In genomic region chr3:46695962-46696922, GRCh38 we compare ENCODE assay signal across 9 cellular contexts. TPM values are rescaled to one million over a fixed set of nuclear protein-coding genes. Genes with fewer than 3 reads are reported as not detected.
DNase-seq lines count a peak whose midpoint lies in the region; ATAC-seq and TF ChIP-seq lines count a peak whose summit lies in the region.
"Had no signal": no experiment of that assay in that cellular context is flagged by ENCODE, and none has a peak within 500 bp of the region (broad histone marks: within the 10 kb centered on the region; RNA-seq: fewer than 3 reads in every experiment).

No MANE protein-coding gene starts in this region.

- H3K18ac ChIP-seq in mesendoderm (ENCODE audit: low read length): no peak overlapping the region

- peaks cover 3% of the 10 kb centered on the region for H3K4me1 ChIP-seq in mesendoderm (ENCODE audit: control insufficient read depth, low read depth, low read length)

- no peak overlapping the region for H3K27ac ChIP-seq in mesendoderm (ENCODE audit: low read depth, low read length)

- no peak for ATAC-seq in activated CD8-positive, alpha-beta T cell treated with anti-CD3 and anti-CD28 coated beads for 36 hours

- no peak overlapping the region for H3K4me3 ChIP-seq in fibroblast of the aortic adventitia (ENCODE audit: low read depth, low read length)
- H3K4me3 ChIP-seq in mesendoderm (ENCODE audit: low read length): no peak overlapping the region

- no peak overlapping the region for H2BK15ac ChIP-seq in mesendoderm (replicated peaks; ENCODE audit: low read depth)

- H2BK5ac ChIP-seq in mesendoderm (ENCODE audit: low read length): no peak overlapping the region

- no peak overlapping the region for H3K9ac ChIP-seq in mesendoderm (ENCODE audit: low read length)

- POLR2A ChIA-PET in activated CD8-positive, alpha-beta T cell treated with anti-CD3 and anti-CD28 coated beads for 36 hours (lab: Charles Lee): interaction anchor here (0.6 to 1.9 kb wide), 3 partner anchors 149 to 213 kb away, joined by 3 to 5 read pairs (median 3); no protein-coding TSS in a partner anchor

- H3K4ac ChIP-seq in mesendoderm (ENCODE audit: low read depth, low read length): no peak overlapping the region

- H3K79me1 ChIP-seq in mesendoderm (ENCODE audit: low read length): no peaks in the 10 kb centered on the region

- H4K5ac ChIP-seq in mesendoderm (ENCODE audit: low read length): no peak overlapping the region

- no peaks in the 10 kb centered on the region for H3K27me3 Mint-ChIP-seq in activated CD8-positive, alpha-beta T cell treated with anti-CD3 and anti-CD28 coated beads for 36 hours

- H3K4me3 Mint-ChIP-seq in activated CD8-positive, alpha-beta T cell treated with anti-CD3 and anti-CD28 coated beads for 36 hours: no peak overlapping the region

- H3K79me2 ChIP-seq in mesendoderm (ENCODE audit: control insufficient read depth, insufficient read depth, low read length): no peaks in the 10 kb centered on the region

- no CpG with 5 or more reads among the region's 4 CpGs for WGBS in mesendoderm (ENCODE audit: extremely low coverage, insufficient coverage, low lambda C conversion rate)

- TF ChIP-seq CTCF in activated CD8-positive, alpha-beta T cell treated with anti-CD3 and anti-CD28 coated beads for 36 hours (IDR thresholded peaks at IDR 0.05): no peak
- peak; percentile 1 for TF ChIP-seq CTCF in fibroblast of the aortic adventitia (IDR thresholded peaks at IDR 0.05; ENCODE audit: insufficient read depth, low read length)
- no peak for TF ChIP-seq CTCF in GM20000 (IDR thresholded peaks at IDR 0.05; ENCODE audit: extremely low read depth, missing control alignments)

- no peaks in the 10 kb centered on the region for H3K36me3 Mint-ChIP-seq in activated CD8-positive, alpha-beta T cell treated with anti-CD3 and anti-CD28 coated beads for 36 hours (ENCODE audit: low read depth)

- H3K27ac Mint-ChIP-seq in activated CD8-positive, alpha-beta T cell treated with anti-CD3 and anti-CD28 coated beads for 36 hours: peak overlapping the region; percentile 84

- H4K8ac ChIP-seq in mesendoderm (ENCODE audit: low read depth, low read length): no peak overlapping the region

- H2BK120ac ChIP-seq in mesendoderm (ENCODE audit: low read depth, low read length): no peak overlapping the region

- CTCF ChIA-PET in activated CD8-positive, alpha-beta T cell treated with anti-CD3 and anti-CD28 coated beads for 36 hours (lab: Charles Lee): interaction anchor here (0.9 to 2.2 kb wide), 7 partner anchors 10 to 224 kb away, joined by 3 to 8 read pairs (median 3); no protein-coding TSS in a partner anchor

- intact Hi-C loops in activated CD8-positive, alpha-beta T cell treated with anti-CD3 and anti-CD28 coated beads for 36 hours (cut with micrococcal nuclease): no loop called here

- H3K23ac ChIP-seq in mesendoderm (ENCODE audit: low read length): no peak overlapping the region

- no peaks in the 10 kb centered on the region for H3K9me3 Mint-ChIP-seq in activated CD8-positive, alpha-beta T cell treated with anti-CD3 and anti-CD28 coated beads for 36 hours

- no peak overlapping the region for H2AK5ac ChIP-seq in mesendoderm (ENCODE audit: low read length)

- no peak overlapping the region for H3K56ac ChIP-seq in mesendoderm (ENCODE audit: low read length)

- H3K4me1 Mint-ChIP-seq in activated CD8-positive, alpha-beta T cell treated with anti-CD3 and anti-CD28 coated beads for 36 hours (ENCODE audit: low read depth): peaks cover 31% of the 10 kb centered on the region

- DNase-seq in EH (ENCODE audit: low read depth) (peak; percentile 84), fibroblast of the aortic adventitia (ENCODE audit: low read depth) (peak; percentile 24), pons (ENCODE audit: low spot score) (peak; percentile 5), medulla oblongata (ENCODE audit: extremely low spot score) (no peak), NCI-H446 treated with DMSO at 0.1 percent for 48 hours (lab: John Stamatoyannopoulos, UW) (no peak), GM20000 (ENCODE audit: low spot score) (no peak), mesendoderm (no peak)
- peak; percentile 18 for DNase-seq in activated CD8-positive, alpha-beta T cell treated with anti-CD3 and anti-CD28 coated beads for 36 hours
- DNase-seq: NCI-H187 treated with DMSO at 0.1 percent for 48 hours had no signal

- H3K4me2 ChIP-seq in mesendoderm (ENCODE audit: low read length): no peak overlapping the region

- no peaks in the 10 kb centered on the region for H3K27me3 ChIP-seq in mesendoderm (ENCODE audit: insufficient read depth, low read length, poor library complexity)

- H3K36me3 ChIP-seq in mesendoderm (ENCODE audit: control insufficient read depth, insufficient read depth, low read length): no peaks in the 10 kb centered on the region

RNA-seq across cellular contexts. Expression of gene ALS2CL, which starts 2.8 kb away (rescaled TPM):
- 1 to 10 TPM; 1.7 to 2.0 TPM for total RNA-seq in activated CD8-positive, alpha-beta T cell treated with anti-CD3 and anti-CD28 coated beads for 36 hours
- 0.16 and 0.18 TPM in 2 replicates for total RNA-seq in fibroblast of the aortic adventitia (ENCODE audit: low replicate concordance)
- 1.8 TPM for polyA plus RNA-seq in mesendoderm (2013, experiment 1 of 2)
- polyA plus RNA-seq in mesendoderm (2013, experiment 2 of 2): 1.9 TPM

RNA-seq across cellular contexts. Expression of gene TMIE, which starts 5.0 kb away (rescaled TPM):
- under 1 TPM; 0.81 to 0.90 TPM for total RNA-seq in activated CD8-positive, alpha-beta T cell treated with anti-CD3 and anti-CD28 coated beads for 36 hours
- not detected in 2 replicates for total RNA-seq in fibroblast of the aortic adventitia (ENCODE audit: low replicate concordance)
- polyA plus RNA-seq in mesendoderm (2013, experiment 1 of 2): 0.27 TPM
- polyA plus RNA-seq in mesendoderm (2013, experiment 2 of 2): 0.34 TPM

RNA-seq across cellular contexts. Expression of gene PRSS50, which starts 21.4 kb away (rescaled TPM):
- not detected for total RNA-seq in activated CD8-positive, alpha-beta T cell treated with anti-CD3 and anti-CD28 coated beads for 36 hours
- not detected in 2 replicates for total RNA-seq in fibroblast of the aortic adventitia (ENCODE audit: low replicate concordance)
- 0.06 TPM for polyA plus RNA-seq in mesendoderm (2013, experiment 1 of 2)
- 0.17 TPM for polyA plus RNA-seq in mesendoderm (2013, experiment 2 of 2)

Comparison
In these comparisons a context has a peak if more than half of its experiments do, and no peak if none do; other contexts are left out.
1. DNase-seq: peak in EH (single experiment), activated CD8-positive, alpha-beta T cell treated with anti-CD3 and anti-CD28 coated beads for 36 hours (single experiment), fibroblast of the aortic adventitia (single experiment) and pons (single experiment); none in medulla oblongata (single experiment), NCI-H446 treated with DMSO at 0.1 percent for 48 hours (single experiment), GM20000 (single experiment) and mesendoderm (single experiment).